ENCODE assay signal across 9 cellular contexts in genomic region chr1:212485895-212486590, GRCh38. TPM values are rescaled to one million over a fixed set of nuclear protein-coding genes. Genes with fewer than 3 reads are reported as not detected.
DNase-seq lines count a peak whose midpoint lies in the region; TF ChIP-seq lines count a peak whose summit lies in the region.
"Had no signal": no experiment of that assay in that cellular context is flagged by ENCODE, and none has a peak within 500 bp of the region (broad histone marks: within the 10 kb centered on the region; RNA-seq: fewer than 3 reads in every experiment).

No MANE protein-coding gene starts in this region.

- no peaks in the 10 kb centered on the region for H3K9me3 ChIP-seq in CD4-positive, alpha-beta memory T cell (ENCODE audit: control insufficient read depth in 1 of 2, low read length in 2 of 2)

- TF ChIP-seq CTCF in HFF-Myc (IDR thresholded peaks at IDR 0.05; ENCODE audit: low read depth, low read length, missing control alignments) (no peak), chondrocyte (IDR thresholded peaks at IDR 0.05) (no peak), mesothelial cell of epicardium (IDR thresholded peaks at IDR 0.05; ENCODE audit: unreplicated experiment) (no peak)

- H3K27ac Mint-ChIP-seq in chondrocyte (ENCODE audit: unreplicated experiment), result peak overlapping the region; percentile 93
- H3K27ac Mint-ChIP-seq in mesothelial cell of epicardium, result peak overlapping the region; percentile 77
- no peak overlapping the region for H3K27ac Mint-ChIP-seq in CD4-positive, alpha-beta memory T cell
- H3K27ac Mint-ChIP-seq: activated naive CD4-positive, alpha-beta T cell treated with anti-CD3 and anti-CD28 coated beads, Interleukin-2, amount 50 U/mL, for 24 hours had no signal

- no peaks in the 10 kb centered on the region for H3K4me1 ChIP-seq in CD4-positive, alpha-beta memory T cell (ENCODE audit: insufficient read depth, low read length)

- no peaks in the 10 kb centered on the region for H3K9me3 Mint-ChIP-seq in chondrocyte (ENCODE audit: low read depth)
- no peaks in the 10 kb centered on the region for H3K9me3 Mint-ChIP-seq in mesothelial cell of epicardium
- H3K9me3 Mint-ChIP-seq in CD4-positive, alpha-beta memory T cell, result no peaks in the 10 kb centered on the region
- H3K9me3 Mint-ChIP-seq: activated naive CD4-positive, alpha-beta T cell treated with anti-CD3 and anti-CD28 coated beads, Interleukin-2, amount 50 U/mL, for 24 hours had no signal

- no peaks in the 10 kb centered on the region for H3K36me3 ChIP-seq in CD4-positive, alpha-beta memory T cell (ENCODE audit: insufficient read depth, low read length)

- intact Hi-C loops in CD4-positive, alpha-beta memory T cell (cut with micrococcal nuclease), result no loop called here

- CTCF ChIA-PET in CD4-positive, alpha-beta memory T cell (lab: Charles Lee; ENCODE audit: partially characterized antibody), result interaction anchor here (0.6 kb wide), 1 partner anchor 144 kb away, joined by 3 read pairs; no protein-coding TSS in a partner anchor

- H3K36me3 Mint-ChIP-seq in chondrocyte (ENCODE audit: low read depth) (no peaks in the 10 kb centered on the region), mesothelial cell of epicardium (no peaks in the 10 kb centered on the region)
- no peaks in the 10 kb centered on the region for H3K36me3 Mint-ChIP-seq in CD4-positive, alpha-beta memory T cell
- H3K36me3 Mint-ChIP-seq: activated naive CD4-positive, alpha-beta T cell treated with anti-CD3 and anti-CD28 coated beads, Interleukin-2, amount 50 U/mL, for 24 hours had no signal

- no peak overlapping the region for H3K4me3 ChIP-seq in HFF-Myc (replicated peaks; ENCODE audit: low read depth, low read length)
- H3K4me3 ChIP-seq in CD4-positive, alpha-beta memory T cell (ENCODE audit: low read length in 2 of 2), result no peak overlapping the region

- H3K4me3 Mint-ChIP-seq in chondrocyte (ENCODE audit: unreplicated experiment) (no peak overlapping the region), mesothelial cell of epicardium (no peak overlapping the region)
- no peak overlapping the region for H3K4me3 Mint-ChIP-seq in CD4-positive, alpha-beta memory T cell
- H3K4me3 Mint-ChIP-seq: activated naive CD4-positive, alpha-beta T cell treated with anti-CD3 and anti-CD28 coated beads, Interleukin-2, amount 50 U/mL, for 24 hours had no signal

- DNase-seq in AG20443 (ENCODE audit: low spot score) (peak; percentile 86), HFF-Myc (ENCODE audit: extremely low read depth, low read depth) (peak; percentile 65), NCI-H748 (lab: John Stamatoyannopoulos, UW; ENCODE audit: unreplicated experiment) (peak; percentile 97), chondrocyte (ENCODE audit: low spot score) (no peak), mesothelial cell of epicardium (ENCODE audit: low spot score in 2 of 2, unreplicated experiment in 2 of 2) (no peak), T-helper 1 cell (no peak)
- no peak for DNase-seq in stimulated activated CD4-positive, alpha-beta T cell treated with anti-CD3 and anti-CD28 coated beads, Interleukin-2, amount 100 ng/mL, for 24 hours
- DNase-seq in CD4-positive, alpha-beta memory T cell, result no peak

- H3K4me1 Mint-ChIP-seq in chondrocyte (ENCODE audit: low read depth) (peaks cover 73% of the 10 kb centered on the region), mesothelial cell of epicardium (peaks cover 16% of the 10 kb centered on the region)
- no peaks in the 10 kb centered on the region for H3K4me1 Mint-ChIP-seq in CD4-positive, alpha-beta memory T cell

- H3K27me3 ChIP-seq in CD4-positive, alpha-beta memory T cell (ENCODE audit: insufficient read depth, low read length), result peaks cover 3% of the 10 kb centered on the region

- H3K27ac ChIP-seq in CD4-positive, alpha-beta memory T cell (ENCODE audit: low read depth, low read length), result no peak overlapping the region

- POLR2A ChIA-PET in CD4-positive, alpha-beta memory T cell (lab: Charles Lee; ENCODE audit: partially characterized antibody), result no interaction called here

- H3K27me3 Mint-ChIP-seq in chondrocyte (ENCODE audit: low read depth) (no peaks in the 10 kb centered on the region), mesothelial cell of epicardium (ENCODE audit: low read depth) (no peaks in the 10 kb centered on the region)
- H3K27me3 Mint-ChIP-seq in CD4-positive, alpha-beta memory T cell, result peaks cover 2% of the 10 kb centered on the region in 2 donors
- H3K27me3 Mint-ChIP-seq: activated naive CD4-positive, alpha-beta T cell treated with anti-CD3 and anti-CD28 coated beads, Interleukin-2, amount 50 U/mL, for 24 hours had no signal

RNA-seq across cellular contexts. Expression of gene NENF, which starts 53.3 kb away (rescaled TPM):
- 48.6 to 55.0 TPM (median 50.1 TPM) in 3 replicates for total RNA-seq in chondrocyte
- 35.8 to 39.3 TPM (median 36.2 TPM) in 3 replicates for total RNA-seq in mesothelial cell of epicardium
- 10 to 100 TPM; 18.7 to 21.0 TPM for total RNA-seq in CD4-positive, alpha-beta memory T cell
- 10 to 100 TPM; 42.6 to 76.2 TPM for polyA plus RNA-seq in CD4-positive, alpha-beta memory T cell

Comparison
In these comparisons a context has a peak if more than half of its experiments do, and no peak if none do; other contexts are left out.
1. DNase-seq: peak in AG20443 (single experiment), HFF-Myc (single experiment) and NCI-H748 (single experiment); none in chondrocyte (single experiment), mesothelial cell of epicardium (0 of 2), stimulated activated CD4-positive, alpha-beta T cell treated with anti-CD3 and anti-CD28 coated beads, Interleukin-2, amount 100 ng/mL, for 24 hours (0 of 2), T-helper 1 cell (0 of 5) and CD4-positive, alpha-beta memory T cell (0 of 5).
2. H3K27ac Mint-ChIP-seq: peak in chondrocyte (single experiment) and mesothelial cell of epicardium (single experiment); none in CD4-positive, alpha-beta memory T cell (0 of 7).